8 cellular contexts compared by ENCODE assay signal in the genomic region with DNA sequence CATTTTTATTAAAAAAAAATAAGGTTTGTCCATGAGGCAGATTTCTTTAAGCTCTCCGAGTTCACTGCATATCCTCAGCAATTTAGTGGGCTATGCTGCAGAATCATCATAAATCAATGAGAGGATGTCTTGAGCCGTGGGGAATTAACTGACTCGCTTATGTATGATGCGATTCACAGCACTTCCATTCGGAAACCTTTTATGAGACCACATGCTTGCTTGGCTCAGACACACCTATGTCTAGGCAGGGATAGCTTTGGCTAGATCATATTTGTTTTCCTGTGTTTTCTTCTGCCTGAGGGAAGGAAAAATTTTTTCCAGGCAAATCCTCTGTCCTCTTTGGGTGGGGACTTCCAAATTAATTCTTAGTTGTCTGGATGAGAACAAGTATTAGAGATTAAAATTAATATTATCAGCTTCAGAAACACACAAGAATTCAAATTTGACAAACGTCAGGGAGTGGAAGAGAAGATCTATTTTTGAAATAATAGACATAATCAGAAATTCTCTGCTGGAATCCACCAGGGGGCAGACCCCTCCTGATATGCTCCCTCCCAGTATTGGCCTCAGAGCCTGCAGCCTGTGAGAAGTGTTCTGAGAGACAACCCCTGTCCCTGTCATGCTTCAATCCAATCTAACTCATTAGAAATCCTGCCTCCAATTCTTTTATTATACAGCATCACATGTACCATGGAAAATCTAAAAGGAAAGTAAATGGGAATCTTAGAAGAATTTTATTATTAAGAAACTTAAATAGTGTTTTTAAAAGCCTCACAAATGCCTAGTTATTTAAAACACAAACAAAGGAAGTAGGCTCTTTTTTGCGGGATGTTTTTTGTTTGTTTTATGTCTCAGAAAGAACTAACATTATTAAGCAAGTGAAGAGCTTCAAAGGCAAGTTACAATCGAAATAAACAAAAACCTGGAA.
A peak's percentile ranks its signal among the peaks of the same experiment; 100 is the strongest.
DNase-seq lines count a peak whose midpoint lies in the region; ATAC-seq, FAIRE-seq and TF ChIP-seq lines count a peak whose summit lies in the region.

No MANE protein-coding gene starts in this region.

- BruUV-seq in Caco-2 (replicated peaks; lab: Mats Ljungman, UMichigan): no TSS peak
- BruUV-seq in GM12878 (replicated peaks; lab: Mats Ljungman, UMichigan): no TSS peak

- H3K9ac ChIP-seq in GM12878 (ENCODE audit: control insufficient read depth, insufficient read depth, low read length) (no peak overlapping the region), kidney (ENCODE audit: low read length in 2 of 2) (no peak overlapping the region)

- no peaks in the 10 kb centered on the region; the same call in 1 of the 2 replicates for H3K27me3 ChIP-seq in Caco-2 (replicated peaks; ENCODE audit: control insufficient read depth, insufficient read depth, low read length)
- H3K27me3 ChIP-seq in GM12878 (replicated peaks in 1 of 2; ENCODE audit: control insufficient read depth in 2 of 2, insufficient read depth in 2 of 2, low read length in 1 of 2): no peaks in the 10 kb centered on the region
- H3K27me3 ChIP-seq in tibial artery: no peaks in the 10 kb centered on the region

- no peak overlapping the region for H3K4me3 Mint-ChIP-seq in Caco-2 (ENCODE audit: unreplicated experiment)
- no peak overlapping the region for H3K4me3 Mint-ChIP-seq in activated naive CD8-positive, alpha-beta T cell treated with anti-CD3 and anti-CD28 coated beads, Interleukin-2, amount 50 U/mL, for 24 hours

- peak overlapping the region; percentile 78 for H2AFZ ChIP-seq in GM12878 (ENCODE audit: control insufficient read depth, low read depth, low read length)

- H4K20me1 ChIP-seq in GM12878 (ENCODE audit: control insufficient read depth, insufficient read depth): no peaks in the 10 kb centered on the region

- DNase-seq in Caco-2 (peak; percentile 44 to 63), NCI-H345 treated with DMSO at 0.1 percent for 48 hours (lab: John Stamatoyannopoulos, UW; ENCODE audit: unreplicated experiment) (peak; percentile 24), GM12878 (ENCODE audit: low read depth, low spot score) (peak; percentile 23), kidney (no peak), tibial artery (peak in 1 of 2 donors; percentile 21)
- no peak for DNase-seq in activated naive CD8-positive, alpha-beta T cell treated with anti-CD3 and anti-CD28 coated beads, Interleukin-2, amount 50 U/mL, for 24 hours

- WGBS in GM12878 (ENCODE audit: insufficient coverage, insufficient replicate concordance, low lambda C conversion rate, missing lambda C conversion rate): 29% methylated on average over 8 of the region's 8 CpGs

- FAIRE-seq in GM12878 (lab: Jason Lieb, UNC) (peak; percentile 84), kidney (lab: Jason Lieb, UNC) (no peak)

- no peaks in the 10 kb centered on the region for H3K36me3 ChIP-seq in Caco-2 (ENCODE audit: control insufficient read depth, insufficient read depth, low read length)
- no peaks in the 10 kb centered on the region for H3K36me3 ChIP-seq in GM12878 (ENCODE audit: control insufficient read depth in 2 of 2, insufficient read depth in 2 of 2, low read length in 1 of 2)
- no peaks in the 10 kb centered on the region for H3K36me3 ChIP-seq in kidney (ENCODE audit: control insufficient read depth in 1 of 2, insufficient read depth in 2 of 2, low read length in 2 of 2)
- H3K36me3 ChIP-seq in tibial artery: no peaks in the 10 kb centered on the region

- no peak overlapping the region for H3K27ac Mint-ChIP-seq in Caco-2 (ENCODE audit: unreplicated experiment)
- no peak overlapping the region for H3K27ac Mint-ChIP-seq in activated naive CD8-positive, alpha-beta T cell treated with anti-CD3 and anti-CD28 coated beads, Interleukin-2, amount 50 U/mL, for 24 hours

- no peak for TF ChIP-seq EP300 in GM12878 (IDR thresholded peaks at IDR 0.05; ENCODE audit: borderline replicate concordance in 1 of 2, control insufficient read depth in 1 of 2, low read depth in 2 of 2, low read length in 2 of 2)

- H3K79me2 ChIP-seq in GM12878 (ENCODE audit: control insufficient read depth, insufficient read depth, low read length): no peaks in the 10 kb centered on the region

- H3K9me3 Mint-ChIP-seq in Caco-2 (ENCODE audit: unreplicated experiment): no peaks in the 10 kb centered on the region
- no peaks in the 10 kb centered on the region for H3K9me3 Mint-ChIP-seq in activated naive CD8-positive, alpha-beta T cell treated with anti-CD3 and anti-CD28 coated beads, Interleukin-2, amount 50 U/mL, for 24 hours

- no peaks in the 10 kb centered on the region for H3K4me1 Mint-ChIP-seq in Caco-2 (ENCODE audit: low read depth, unreplicated experiment)
- H3K4me1 Mint-ChIP-seq in activated naive CD8-positive, alpha-beta T cell treated with anti-CD3 and anti-CD28 coated beads, Interleukin-2, amount 50 U/mL, for 24 hours: no peaks in the 10 kb centered on the region

- ATAC-seq in GM19025 (IDR thresholded peaks at IDR 0.05; ENCODE audit: low read depth, unreplicated experiment) (peak; percentile 68), HG03175 (IDR thresholded peaks at IDR 0.05; ENCODE audit: unreplicated experiment) (peak; percentile 73), GM12878 (peak; percentile 97)
- ATAC-seq in activated naive CD8-positive, alpha-beta T cell treated with anti-CD3 and anti-CD28 coated beads, Interleukin-2, amount 50 U/mL, for 24 hours: no peak

- RAD21 ChIA-PET in GM12878 (lab: Charles Lee; ENCODE audit: unreplicated experiment): interaction anchor here (1.0 to 1.4 kb wide), 4 partner anchors 795 to 802 kb away, joined by 3 to 8 read pairs (median 4); no protein-coding TSS in a partner anchor

- H3K9me3 ChIP-seq in Caco-2 (no peaks in the 10 kb centered on the region), GM12878 (replicated peaks; ENCODE audit: control insufficient read depth, insufficient read depth, low read length) (peaks cover 3% of the 10 kb centered on the region; the same call in 1 of the 3 replicates), kidney (ENCODE audit: control insufficient read depth in 1 of 2, low read length in 2 of 2) (no peaks in the 10 kb centered on the region), tibial artery (no peaks in the 10 kb centered on the region)

- TF ChIP-seq CTCF in Caco-2 (IDR thresholded peaks at IDR 0.05; ENCODE audit: insufficient read depth in 1 of 2, low read depth in 1 of 2, low read length in 1 of 2, severe bottlenecking in 1 of 2, unreplicated experiment in 1 of 2) (peak; percentile 60 to 67), GM12878 (IDR thresholded peaks at IDR 0.05 in 2 of 3, conservative IDR thresholded peaks at IDR 0.05 in 1 of 3; ENCODE audit: control insufficient read depth in 2 of 3, extremely low read depth in 1 of 3, insufficient read depth in 1 of 3, low read depth in 3 of 3, low read length in 3 of 3) (peak; percentile 56 to 74 (median 58); a peak in 5 of 6 replicates), kidney (IDR thresholded peaks at IDR 0.05; ENCODE audit: borderline replicate concordance, extremely low read depth, insufficient read depth) (peak; percentile 43), tibial artery (IDR thresholded peaks at IDR 0.05) (peak; percentile 38 to 40)

- H3K4me1 ChIP-seq in Caco-2 (no peaks in the 10 kb centered on the region), GM12878 (ENCODE audit: control insufficient read depth, insufficient read depth, low read length) (no peaks in the 10 kb centered on the region), kidney (ENCODE audit: control insufficient read depth in 1 of 2, insufficient read depth in 1 of 2, low read depth in 1 of 2, low read length in 2 of 2) (no peaks in the 10 kb centered on the region), tibial artery (no peaks in the 10 kb centered on the region)

- no peaks in the 10 kb centered on the region for H3K36me3 Mint-ChIP-seq in Caco-2 (ENCODE audit: insufficient read depth, unreplicated experiment)
- H3K36me3 Mint-ChIP-seq in activated naive CD8-positive, alpha-beta T cell treated with anti-CD3 and anti-CD28 coated beads, Interleukin-2, amount 50 U/mL, for 24 hours (ENCODE audit: low read depth): no peaks in the 10 kb centered on the region

- in situ Hi-C loops in GM12878 (cut with MboI): loop anchor here (5.0 to 25.0 kb wide), 2 partner anchors 797 to 1397 kb away; a partner anchor contains a TSS

- CTCF ChIA-PET in Caco-2 (lab: Charles Lee): no interaction called here
- CTCF ChIA-PET in GM12878 (lab: Yijun Ruan, JAX): interaction anchor here (0.5 to 3.7 kb wide), 9 partner anchors 9 to 795 kb away, joined by 3 to 38 read pairs (median 3); no protein-coding TSS in a partner anchor

- H3K4me3 ChIP-seq in Caco-2 (ENCODE audit: low read depth, low read length) (no peak overlapping the region), GM12878 (no peak overlapping the region), kidney (ENCODE audit: low read length in 2 of 2) (no peak overlapping the region), tibial artery (no peak overlapping the region)

- H3K4me2 ChIP-seq in GM12878 (ENCODE audit: control insufficient read depth, insufficient read depth): no peak overlapping the region

- SMC1A ChIA-PET in GM12878 (lab: Charles Lee; ENCODE audit: uncharacterized antibody, unreplicated experiment): interaction anchor here (0.6 to 1.6 kb wide), 6 partner anchors 13 to 796 kb away, joined by 3 read pairs; no protein-coding TSS in a partner anchor

- intact Hi-C loops in Caco-2 (cut with micrococcal nuclease; ENCODE audit: unreplicated experiment) (loop anchor here (1.0 to 2.0 kb wide), 5 partner anchors 64 to 466 kb away; no protein-coding TSS in a partner anchor), GM12878 (cut with micrococcal nuclease; ENCODE audit: unreplicated experiment) (loop anchor here (1.0 to 10.0 kb wide), 7 partner anchors 386 to 1410 kb away; a partner anchor contains a TSS), kidney (cut with DNase I) (no loop called here), tibial artery (cut with DNase I; ENCODE audit: low total_unique reads) (no loop called here)

- POLR2A ChIA-PET in Caco-2 (lab: Charles Lee) (no interaction called here), GM12878 (lab: Charles Lee) (no interaction called here)

- H3K27ac ChIP-seq in GM12878 (ENCODE audit: control insufficient read depth, insufficient read depth): no peak overlapping the region
- H3K27ac ChIP-seq in kidney (ENCODE audit: low read depth in 2 of 2, low read length in 2 of 2): no peak overlapping the region
- H3K27ac ChIP-seq in tibial artery: no peak overlapping the region

- peak; percentile 88 for TF ChIP-seq RAD21 in GM12878 (IDR thresholded peaks at IDR 0.05; ENCODE audit: insufficient read depth, low read depth, low read length)

- TF ChIP-seq POLR2A in GM12878 (IDR thresholded peaks at IDR 0.05; ENCODE audit: low read depth, low read length): no peak

- peaks cover 3% of the 10 kb centered on the region for H3K27me3 Mint-ChIP-seq in Caco-2 (ENCODE audit: insufficient read depth, unreplicated experiment)
- H3K27me3 Mint-ChIP-seq in activated naive CD8-positive, alpha-beta T cell treated with anti-CD3 and anti-CD28 coated beads, Interleukin-2, amount 50 U/mL, for 24 hours: no peaks in the 10 kb centered on the region

TF ChIP-seq in GM12878, 131 proteins besides CTCF, POLR2A, EP300 and RAD21 (continues in another document):
- TF ChIP-seq ZBED1 (IDR thresholded peaks at IDR 0.05; ENCODE audit: borderline replicate concordance) (no peak), PAX8 (IDR thresholded peaks at IDR 0.05) (no peak), STAT1 (conservative IDR thresholded peaks at IDR 0.05) (no peak), SREBF1 (IDR thresholded peaks at IDR 0.05; ENCODE audit: low read length) (no peak), SMC3 (IDR thresholded peaks at IDR 0.05; ENCODE audit: borderline replicate concordance, low read length) (peak; percentile 92; the same call in 1 of the 2 replicates), LARP7 (IDR thresholded peaks at IDR 0.05) (no peak)

Comparison
In these comparisons a context has a peak if more than half of its experiments do, and no peak if none do; other contexts are left out.
1. DNase-seq: peak in Caco-2 (2 of 2), NCI-H345 treated with DMSO at 0.1 percent for 48 hours (single experiment) and GM12878 (single experiment); none in kidney (single experiment) and activated naive CD8-positive, alpha-beta T cell treated with anti-CD3 and anti-CD28 coated beads, Interleukin-2, amount 50 U/mL, for 24 hours (single experiment).
2. intact Hi-C loops: an anchor here in Caco-2 (1.0 to 2.0 kb wide) and GM12878 (1.0 to 10.0 kb wide); none called in kidney and tibial artery.
3. Peak in every context shown above with its lines, with median percentiles within 50 percentile points of each other: CTCF ChIP-seq.